22 cellular contexts compared by ENCODE assay signal in the genomic region with DNA sequence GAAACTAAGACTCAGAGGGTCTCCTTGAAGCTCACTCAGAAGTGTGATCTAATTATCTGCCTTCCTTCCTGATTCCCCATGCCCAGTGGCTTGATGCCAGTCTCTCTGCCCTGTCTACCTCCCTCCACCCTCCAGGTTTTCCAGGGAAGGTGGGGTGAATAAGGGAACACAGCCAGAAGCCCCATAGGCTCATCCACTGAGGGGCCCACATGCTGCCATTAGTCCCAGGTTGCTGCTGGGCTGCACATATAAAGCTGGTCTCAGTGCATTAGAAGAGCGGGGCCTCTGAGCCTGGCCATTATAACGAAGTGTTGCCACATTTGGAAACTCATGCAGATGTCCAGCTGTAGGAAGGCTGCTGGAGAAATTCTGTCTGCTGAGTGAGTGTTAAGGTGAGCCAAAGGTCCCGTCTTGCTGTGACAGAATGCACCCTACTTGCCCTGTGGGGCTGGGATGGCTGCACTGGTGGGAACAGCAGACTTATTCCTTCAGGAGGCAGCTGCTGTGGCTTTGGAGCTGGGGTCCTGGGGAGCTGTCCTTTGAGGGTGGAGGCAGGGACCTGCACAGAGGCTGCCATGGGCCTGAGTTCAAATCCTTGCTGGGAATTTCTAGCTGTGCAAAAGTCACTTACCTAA. TPM values are rescaled to one million over a fixed set of nuclear protein-coding genes. Genes with fewer than 3 reads are reported as not detected.
DNase-seq lines count a peak whose midpoint lies in the region; ATAC-seq, FAIRE-seq and TF ChIP-seq lines count a peak whose summit lies in the region.
"Had no signal": no experiment of that assay in that cellular context is flagged by ENCODE, and none has a peak within 500 bp of the region (broad histone marks: within the 10 kb centered on the region; RNA-seq: fewer than 3 reads in every experiment).

No MANE protein-coding gene starts in this region.

- H3K27me3 ChIP-seq in H9 (ENCODE audit: insufficient read depth, low read length) (no peaks in the 10 kb centered on the region; the same call in 1 of the 2 replicates), pancreas (no peaks in the 10 kb centered on the region)
- H3K27me3 ChIP-seq: MG63 had no signal

- no peaks in the 10 kb centered on the region for H4K20me1 ChIP-seq in H9 (ENCODE audit: control insufficient read depth, insufficient read depth, insufficient read length)

- intact Hi-C loops in pancreas (cut with DNase I): no loop called here

- no peak overlapping the region for H3K4me2 ChIP-seq in H9 (ENCODE audit: insufficient read depth, insufficient read length, low read length)

- no peak overlapping the region for H2BK120ac ChIP-seq in H9 (ENCODE audit: low read depth, low read length, poor library complexity, severe bottlenecking)

- no peak overlapping the region for H3K9ac ChIP-seq in H9 (ENCODE audit: extremely low read depth, insufficient read length, low read length)

- H3K23me2 ChIP-seq in H9 (ENCODE audit: insufficient read length, low read depth, low read length, poor library complexity, severe bottlenecking): peaks cover 7% of the 10 kb centered on the region

- no peak overlapping the region for H3K23ac ChIP-seq in H9 (ENCODE audit: insufficient read length, low read depth, low read length)

- no peak overlapping the region for H3K56ac ChIP-seq in H9 (ENCODE audit: insufficient read length, low read depth, low read length)

- H3K9me3 ChIP-seq in H9 (ENCODE audit: control insufficient read depth, low read depth, low read length) (no peaks in the 10 kb centered on the region), pancreas (no peaks in the 10 kb centered on the region)
- H3K9me3 ChIP-seq: MG63, right lobe of liver, SJSA1, suprapubic skin had no signal

- H3K4me1 ChIP-seq in H9 (ENCODE audit: insufficient read depth, low read length): peaks cover 2% of the 10 kb centered on the region; the same call in 1 of the 2 replicates
- peaks cover 16 to 17% (median 17%) of the 10 kb centered on the region in 3 donors for H3K4me1 ChIP-seq in pancreas
- H3K4me1 ChIP-seq: SJSA1 had no signal

- H2BK20ac ChIP-seq in H9 (ENCODE audit: low read depth, low read length, poor library complexity, severe bottlenecking): no peak overlapping the region

- H3K27ac Mint-ChIP-seq in H9 (no peak overlapping the region), immature natural killer cell (no peak overlapping the region)
- H3K27ac Mint-ChIP-seq: activated CD8-positive, alpha-beta T cell treated with anti-CD3 and anti-CD28 coated beads, Interleukin-2, amount 10 ng/mL, durations not matched to agents 7 days and 5 days; memory B cell; T-helper 2 cell treated with Interferon-gamma antibody and Interleukin-4, amounts not matched to agents 5 μg/mL and 100 μg/mL, for 36 hours had no signal

- H3K4me3 Mint-ChIP-seq in H9 (no peak overlapping the region), immature natural killer cell (no peak overlapping the region)
- H3K4me3 Mint-ChIP-seq: activated CD8-positive, alpha-beta T cell treated with anti-CD3 and anti-CD28 coated beads, Interleukin-2, amount 10 ng/mL, durations not matched to agents 7 days and 5 days; memory B cell; neural crest cell; T-helper 2 cell treated with Interferon-gamma antibody and Interleukin-4, amounts not matched to agents 5 μg/mL and 100 μg/mL, for 36 hours had no signal

- WGBS in H9 (ENCODE audit: extremely low coverage, insufficient read length, low lambda C conversion rate): no CpG with 5 or more reads among the region's 3 CpGs
- 65 to 68% methylated on average over 3 of the region's 3 CpGs for WGBS in pancreas, 2 donors

- DNase-seq in 8988T (peak; percentile 7), H9 (peak; percentile 15), epidermal melanocyte (ENCODE audit: insufficient read length, low spot score) (peak; percentile 0), pancreas (peak in 3 of 6 donors; percentile 17 to 45 (median 23)), GM20000 (ENCODE audit: low spot score) (no peak), RWPE1 (ENCODE audit: low spot score) (no peak), immature natural killer cell (no peak)
- DNase-seq: activated CD4-positive, CD25-positive, alpha-beta regulatory T cell; activated CD8-positive, alpha-beta T cell treated with anti-CD3 and anti-CD28 coated beads, Interleukin-2, amount 10 ng/mL, durations not matched to agents 7 days and 5 days; activated naive CD4-positive, alpha-beta T cell treated with Interleukin-2 at 50 U/mL for 16 hours; dermis blood vessel endothelial cell; erythroblast; NCI-H510A had no signal

- H2AFZ ChIP-seq in H9 (ENCODE audit: low read length): no peak overlapping the region

- H2BK5ac ChIP-seq in H9 (ENCODE audit: insufficient read length, low read length): no peak overlapping the region

- FAIRE-seq in pancreas (lab: Jason Lieb, UNC): no peak
- FAIRE-seq: astrocyte had no signal

- no peak overlapping the region for H4K5ac ChIP-seq in H9 (ENCODE audit: insufficient read length, low read depth, low read length)

- CTCF ChIA-PET in RWPE1 (lab: Yijun Ruan, JAX): interaction anchor here (0.5 to 4.3 kb wide), 8 partner anchors 13 to 555 kb away, joined by 3 to 29 read pairs (median 4); no protein-coding TSS in a partner anchor

- peak overlapping the region in 1 of 4 donors; percentile 48 for H3K4me3 ChIP-seq in pancreas
- H3K4me3 ChIP-seq: MG63, right lobe of liver, SJSA1, suprapubic skin had no signal

- H3T11ph ChIP-seq in H9 (ENCODE audit: low read length): no peak overlapping the region

- H3K36me3 ChIP-seq in pancreas: no peaks in the 10 kb centered on the region
- H3K36me3 ChIP-seq: MG63, right lobe of liver, SJSA1, suprapubic skin had no signal

- H3K4me1 Mint-ChIP-seq in H9 (peaks cover 34 to 39% of the 10 kb centered on the region in 2 experiments), immature natural killer cell (peaks cover 0 to 4% of the 10 kb centered on the region in 2 donors)

- no peak overlapping the region for H4K8ac ChIP-seq in H9 (replicated peaks; ENCODE audit: insufficient read length, low read depth, low read length)

- H3K36me3 Mint-ChIP-seq in H9 (ENCODE audit: insufficient read depth in 1 of 3, low read depth in 3 of 3) (no peaks in the 10 kb centered on the region), immature natural killer cell (no peaks in the 10 kb centered on the region)
- H3K36me3 Mint-ChIP-seq: memory B cell had no signal

- no peak overlapping the region for H3K18ac ChIP-seq in H9 (ENCODE audit: insufficient read length, low read depth, low read length)

- POLR2A ChIA-PET in RWPE1 (lab: Yijun Ruan, JAX; ENCODE audit: low non-redundant PET): no interaction called here

- no peak overlapping the region for H2BK15ac ChIP-seq in H9 (ENCODE audit: low read depth, low read length)

- no peaks in the 10 kb centered on the region; a peak in 1 of 5 replicates for H3K9me3 Mint-ChIP-seq in H9
- H3K9me3 Mint-ChIP-seq in immature natural killer cell: no peaks in the 10 kb centered on the region
- H3K9me3 Mint-ChIP-seq: memory B cell; neural crest cell; T-helper 2 cell treated with Interferon-gamma antibody and Interleukin-4, amounts not matched to agents 5 μg/mL and 100 μg/mL, for 36 hours had no signal

- no peak for TF ChIP-seq CTCF in H9 (conservative IDR thresholded peaks at IDR 0.05)
- TF ChIP-seq CTCF in pancreas (IDR thresholded peaks at IDR 0.05): no peak
- TF ChIP-seq CTCF in GM20000 (IDR thresholded peaks at IDR 0.05; ENCODE audit: extremely low read depth, missing control alignments): no peak
- no peak for TF ChIP-seq CTCF in RWPE1 (conservative IDR thresholded peaks at IDR 0.05; ENCODE audit: low read depth)

- no peak overlapping the region for H2BK12ac ChIP-seq in H9 (ENCODE audit: insufficient read length, low read depth, low read length)

- H3K4ac ChIP-seq in H9 (ENCODE audit: low read depth, low read length): no peak overlapping the region

- H3K79me2 ChIP-seq in H9 (ENCODE audit: insufficient read depth, low read length): no peaks in the 10 kb centered on the region

- no peak overlapping the region; the same call in 1 of the 2 replicates for H3K14ac ChIP-seq in H9 (ENCODE audit: insufficient read depth, low read length)

- H4K91ac ChIP-seq in H9 (ENCODE audit: insufficient read length, low read depth, low read length): no peak overlapping the region

- H3K79me1 ChIP-seq in H9 (ENCODE audit: insufficient read depth, low read depth, low read length, poor library complexity, severe bottlenecking): no peaks in the 10 kb centered on the region

- ATAC-seq in pancreas (peak in 1 of 4 donors; percentile 2), HG03520 (IDR thresholded peaks at IDR 0.05; ENCODE audit: unreplicated experiment) (no peak)
- ATAC-seq: activated CD8-positive, alpha-beta T cell treated with anti-CD3 and anti-CD28 coated beads, Interleukin-2, amount 10 ng/mL, durations not matched to agents 7 days and 5 days had no signal

- H3K27ac ChIP-seq in H9 (ENCODE audit: insufficient read length, low read depth, low read length): no peak overlapping the region
- H3K27ac ChIP-seq in pancreas: peak overlapping the region in 3 of 4 donors; percentile 55 to 75 (median 69)
- H3K27ac ChIP-seq in RWPE1: no peak overlapping the region
- H3K27ac ChIP-seq: right lobe of liver, SJSA1, suprapubic skin had no signal

- H3K27me3 Mint-ChIP-seq in H9 (ENCODE audit: low read depth): peaks cover 46% of the 10 kb centered on the region
- H3K27me3 Mint-ChIP-seq in immature natural killer cell (ENCODE audit: low read depth in 3 of 3): peaks cover 5 to 20% (median 15%) of the 10 kb centered on the region in 3 donors

- no peak overlapping the region for H2AK5ac ChIP-seq in H9 (ENCODE audit: insufficient read length, low read length)

RNA-seq across cellular contexts. Expression of gene ADORA1, which starts 2.9 kb away (rescaled TPM):
- total RNA-seq in H9 (2021) (1.3 and 3.0 TPM in 2 replicates), pancreas (10 to 100 TPM in 3 of 6 donors, 1 to 10 TPM in 3; 8.1 to 19.3 (median 12.7) TPM)
- polyA plus RNA-seq in pancreas (10 to 100 TPM; 14.8 to 19.7 TPM), immature natural killer cell (1 to 10 TPM in 1 of 3 donors, under 1 TPM in 1, not detected in 1; 0.18 to 3.7 TPM)
- total RNA-seq: activated CD8-positive, alpha-beta T cell treated with anti-CD3 and anti-CD28 coated beads, Interleukin-2, amount 10 ng/mL, durations not matched to agents 7 days and 5 days; dermis blood vessel endothelial cell; SJSA1 had no signal

RNA-seq across cellular contexts. Expression of gene MYOG, which starts 44.7 kb away (rescaled TPM):
- total RNA-seq in H9 (2021) (not detected in 2 replicates), pancreas (not detected)
- polyA plus RNA-seq in pancreas (under 1 TPM in 1 of 2 donors, not detected in 1; 0.07 TPM), immature natural killer cell (not detected)
- total RNA-seq: activated CD8-positive, alpha-beta T cell treated with anti-CD3 and anti-CD28 coated beads, Interleukin-2, amount 10 ng/mL, durations not matched to agents 7 days and 5 days; astrocyte; dermis blood vessel endothelial cell; neural crest cell; right lobe of liver; SJSA1; suprapubic skin had no signal

RNA-seq across cellular contexts. Expression of gene MYBPH, which starts 45.2 kb away (rescaled TPM):
- total RNA-seq in H9 (2021) (not detected in 2 replicates), pancreas (not detected)
- polyA plus RNA-seq in pancreas (not detected), immature natural killer cell (not detected)
- total RNA-seq: activated CD8-positive, alpha-beta T cell treated with anti-CD3 and anti-CD28 coated beads, Interleukin-2, amount 10 ng/mL, durations not matched to agents 7 days and 5 days; astrocyte; dermis blood vessel endothelial cell; neural crest cell; SJSA1 had no signal

RNA-seq across cellular contexts. Expression of gene CHI3L1, which starts 56.0 kb away (rescaled TPM):
- not detected in 2 replicates for total RNA-seq in H9 (2021)
- total RNA-seq in pancreas: 10 to 100 TPM in 2 of 6 donors, 1 to 10 TPM in 4; 1.7 to 12.1 (median 7.9) TPM
- 10 to 100 TPM in 1 of 2 donors, 1 to 10 TPM in 1; 3.2 to 11.0 TPM for polyA plus RNA-seq in pancreas
- not detected for polyA plus RNA-seq in immature natural killer cell
- total RNA-seq: activated CD8-positive, alpha-beta T cell treated with anti-CD3 and anti-CD28 coated beads, Interleukin-2, amount 10 ng/mL, durations not matched to agents 7 days and 5 days; neural crest cell; SJSA1 had no signal

Comparison
In these comparisons a context has a peak if more than half of its experiments do, and no peak if none do; other contexts are left out.
1. DNase-seq: peak in 8988T (single experiment), H9 (single experiment) and epidermal melanocyte (single experiment); none in GM20000 (single experiment), RWPE1 (single experiment) and immature natural killer cell (0 of 3).
2. H3K27ac ChIP-seq: peak in pancreas (3 of 4); none in H9 (single experiment) and RWPE1 (single experiment).